Comparison of ENCODE assay signal across 16 cellular contexts in genomic region chr1:55024163-55024562, GRCh38. TPM values are rescaled to one million over a fixed set of nuclear protein-coding genes. Genes with fewer than 3 reads are reported as not detected.
A peak's percentile ranks its signal among the peaks of the same experiment; 100 is the strongest.
DNase-seq lines count a peak whose midpoint lies in the region; ATAC-seq and TF ChIP-seq lines count a peak whose summit lies in the region.
"Not testable (repeated sequence)": the region's sequence is repeated elsewhere in the genome, so short reads cannot be mapped to it uniquely, and the experiment has no call there.
"Had no signal": no experiment of that assay in that cellular context is flagged by ENCODE, and none has a peak within 500 bp of the region (broad histone marks: within the 10 kb centered on the region; RNA-seq: fewer than 3 reads in every experiment).

No MANE protein-coding gene starts in this region.

- TF ChIP-seq POLR2A in spleen (IDR thresholded peaks at IDR 0.05), result not testable (repeated sequence)

- H2AK5ac ChIP-seq in mesendoderm (ENCODE audit: low read length), result not testable (repeated sequence)

- H3K56ac ChIP-seq in mesendoderm (ENCODE audit: low read length), result not testable (repeated sequence)

- peak overlapping the region; percentile 32 for H3K27ac Mint-ChIP-seq in activated T-helper 17 cell treated with anti-CD3 and anti-CD28 coated beads, Interleukin-2, amount 50 U/mL, for 72 hours
- peak overlapping the region; percentile 93 for H3K27ac Mint-ChIP-seq in endodermal cell

- not testable (repeated sequence) for H3K4me1 Mint-ChIP-seq in activated T-helper 17 cell treated with anti-CD3 and anti-CD28 coated beads, Interleukin-2, amount 50 U/mL, for 72 hours
- H3K4me1 Mint-ChIP-seq in endodermal cell, result peaks cover 45% of the 10 kb centered on the region

- WGBS in endodermal cell (ENCODE audit: insufficient coverage in 1 of 2, insufficient read length in 1 of 2), 2 experiments, result 32 to 34% methylated on average over 5 to 9 of the region's 10 CpGs
- WGBS in mesendoderm (ENCODE audit: extremely low coverage, insufficient coverage, low lambda C conversion rate), result no CpG with 5 or more reads among the region's 10 CpGs
- WGBS in spleen, 5 donors, result 81 to 94% (median 83%) methylated on average over 7 to 10 of the region's 10 CpGs

- H3K9me3 Mint-ChIP-seq in activated T-helper 17 cell treated with anti-CD3 and anti-CD28 coated beads, Interleukin-2, amount 50 U/mL, for 72 hours, result not testable (repeated sequence)
- peaks cover 18% of the 10 kb centered on the region for H3K9me3 Mint-ChIP-seq in endodermal cell

- H3K9ac ChIP-seq in endodermal cell (ENCODE audit: extremely low read depth, low read length, poor library complexity, severe bottlenecking); mesendoderm (ENCODE audit: low read length): not testable (repeated sequence)

- not testable (repeated sequence) for TF ChIP-seq CTCF in WERI-Rb-1 (IDR thresholded peaks at IDR 0.05; ENCODE audit: low read depth, low read length); endodermal cell (conservative IDR thresholded peaks at IDR 0.05); spleen (IDR thresholded peaks at IDR 0.05 in 8 of 11, conservative IDR thresholded peaks at IDR 0.05 in 3 of 11)

- H4K5ac ChIP-seq in mesendoderm (ENCODE audit: low read length), result not testable (repeated sequence)

- not testable (repeated sequence) for H3K36me3 ChIP-seq in WERI-Rb-1; endodermal cell (ENCODE audit: control insufficient read depth, insufficient read depth, low read length); mesendoderm (ENCODE audit: control insufficient read depth, insufficient read depth, low read length); spleen

- DNase-seq in NCI-H82 (lab: John Stamatoyannopoulos, UW) (peak; percentile 69), WERI-Rb-1 (peak; percentile 67), mesendoderm (peak; percentile 71), posterior vena cava (ENCODE audit: low spot score) (peak; percentile 51), spleen (peak; percentile 33)
- not testable (repeated sequence) for DNase-seq in endodermal cell

- not testable (repeated sequence) for H3K4me2 ChIP-seq in mesendoderm (ENCODE audit: low read length)

- not testable (repeated sequence) for H3K79me1 ChIP-seq in mesendoderm (ENCODE audit: low read length)

- H3K4ac ChIP-seq in mesendoderm (ENCODE audit: low read depth, low read length), result not testable (repeated sequence)

- not testable (repeated sequence) for H2BK15ac ChIP-seq in mesendoderm (replicated peaks; ENCODE audit: low read depth)

- peaks cover 13% of the 10 kb centered on the region for H3K27me3 Mint-ChIP-seq in activated T-helper 17 cell treated with anti-CD3 and anti-CD28 coated beads, Interleukin-2, amount 50 U/mL, for 72 hours
- H3K27me3 Mint-ChIP-seq in endodermal cell (ENCODE audit: insufficient read depth), result not testable (repeated sequence)

- H3K4me3 Mint-ChIP-seq in activated T-helper 17 cell treated with anti-CD3 and anti-CD28 coated beads, Interleukin-2, amount 50 U/mL, for 72 hours, result not testable (repeated sequence)
- peak overlapping the region; percentile 66 for H3K4me3 Mint-ChIP-seq in endodermal cell

- H3K18ac ChIP-seq in mesendoderm (ENCODE audit: low read length), result not testable (repeated sequence)

- H4K8ac ChIP-seq in mesendoderm (ENCODE audit: low read depth, low read length), result not testable (repeated sequence)

- not testable (repeated sequence) for H3K27me3 ChIP-seq in WERI-Rb-1 (ENCODE audit: insufficient read depth, low read depth, severe bottlenecking); endodermal cell (ENCODE audit: control insufficient read depth, insufficient read depth, low read length, poor library complexity, severe bottlenecking); mesendoderm (ENCODE audit: insufficient read depth, low read length, poor library complexity)
- peaks cover 0 to 10% (median 0%) of the 10 kb centered on the region in 7 donors for H3K27me3 ChIP-seq in spleen (replicated peaks in 1 of 7)

- H3K36me3 Mint-ChIP-seq in activated T-helper 17 cell treated with anti-CD3 and anti-CD28 coated beads, Interleukin-2, amount 50 U/mL, for 72 hours (ENCODE audit: low read depth); endodermal cell (ENCODE audit: low read depth): not testable (repeated sequence)

- not testable (repeated sequence) for H3K23ac ChIP-seq in mesendoderm (ENCODE audit: low read length)

- ATAC-seq in activated T-helper 17 cell treated with anti-CD3 and anti-CD28 coated beads, Interleukin-2, amount 50 U/mL, for 72 hours (replicated peaks), result not testable (repeated sequence)

- intact Hi-C loops in posterior vena cava (cut with DNase I); spleen (cut with DNase I; ENCODE audit: low total_unique reads): not testable (repeated sequence)

- not testable (repeated sequence) for H3K4me3 ChIP-seq in WERI-Rb-1 (ENCODE audit: low read depth, low read length); endodermal cell (ENCODE audit: low read length); mesendoderm (ENCODE audit: low read length); spleen

- H3K9me3 ChIP-seq in WERI-Rb-1 (ENCODE audit: severe bottlenecking); endodermal cell (ENCODE audit: control insufficient read depth, low read length); spleen: not testable (repeated sequence)

- H3K4me1 ChIP-seq in endodermal cell (ENCODE audit: control insufficient read depth, insufficient read depth, low read length); mesendoderm (ENCODE audit: control insufficient read depth, low read depth, low read length): not testable (repeated sequence)
- H3K4me1 ChIP-seq in spleen, result peaks cover 0 to 11% (median 6%) of the 10 kb centered on the region in 6 donors

- not testable (repeated sequence) for H3K79me2 ChIP-seq in mesendoderm (ENCODE audit: control insufficient read depth, insufficient read depth, low read length)

- not testable (repeated sequence) for H2BK120ac ChIP-seq in mesendoderm (ENCODE audit: low read depth, low read length)

- not testable (repeated sequence) for H3K27ac ChIP-seq in WERI-Rb-1; endodermal cell (ENCODE audit: low read depth, low read length); mesendoderm (ENCODE audit: low read depth, low read length); spleen

- H2BK5ac ChIP-seq in mesendoderm (ENCODE audit: low read length), result not testable (repeated sequence)

RNA-seq across cellular contexts. Expression of gene PCSK9, which starts 15.2 kb away (rescaled TPM):
- total RNA-seq in activated T-helper 17 cell treated with anti-CD3 and anti-CD28 coated beads, Interleukin-2, amount 50 U/mL, for 72 hours, result not detected
- total RNA-seq in endodermal cell, result 10 to 100 TPM; 26.1 to 59.9 TPM
- polyA plus RNA-seq in endodermal cell (2013, experiment 1 of 2), result 19.1 TPM
- 20.2 TPM for polyA plus RNA-seq in endodermal cell (2013, experiment 2 of 2)
- polyA plus RNA-seq in mesendoderm (2013, experiment 1 of 2), result 31.2 TPM
- 32.2 TPM for polyA plus RNA-seq in mesendoderm (2013, experiment 2 of 2)
- total RNA-seq in posterior vena cava, result under 1 TPM in 1 of 2 donors, not detected in 1; 0.32 TPM
- total RNA-seq in spleen, result under 1 TPM in 5 of 7 donors, not detected in 2; 0.10 to 0.85 (median 0.18) TPM
- under 1 TPM in 2 of 3 donors, not detected in 1; 0.03 to 0.26 TPM for polyA plus RNA-seq in spleen
- total RNA-seq: CD4-positive, alpha-beta memory T cell; CD4-positive, CD25-positive, alpha-beta regulatory T cell; CD8-positive, alpha-beta memory T cell; G401 had no signal
- polyA plus RNA-seq: CD14-positive monocyte; CD4-positive, alpha-beta memory T cell; CD4-positive, CD25-positive, alpha-beta regulatory T cell; CD8-positive, alpha-beta memory T cell had no signal

RNA-seq across cellular contexts. Expression of gene BSND, which starts 25.4 kb away (rescaled TPM):
- under 1 TPM; 0.05 to 0.06 TPM for total RNA-seq in activated T-helper 17 cell treated with anti-CD3 and anti-CD28 coated beads, Interleukin-2, amount 50 U/mL, for 72 hours
- total RNA-seq in endodermal cell (under 1 TPM; 0.13 to 0.20 TPM), posterior vena cava (not detected), spleen (under 1 TPM in 3 of 7 donors, not detected in 4; 0.09 to 0.20 (median 0.15) TPM)
- not detected for polyA plus RNA-seq in endodermal cell (2013, experiment 1 of 2)
- 0.04 TPM for polyA plus RNA-seq in endodermal cell (2013, experiment 2 of 2)
- polyA plus RNA-seq in mesendoderm (2013, experiment 1 of 2), result 0.18 TPM
- polyA plus RNA-seq in mesendoderm (2013, experiment 2 of 2), result 0.21 TPM
- under 1 TPM in 2 of 3 donors, not detected in 1; 0.02 to 0.03 TPM for polyA plus RNA-seq in spleen
- total RNA-seq: A673; CD4-positive, alpha-beta memory T cell; CD4-positive, CD25-positive, alpha-beta regulatory T cell; CD8-positive, alpha-beta memory T cell; Daoy; G401; GM12878 had no signal
- polyA plus RNA-seq: AG04450; CD14-positive monocyte; CD4-positive, alpha-beta memory T cell; CD4-positive, CD25-positive, alpha-beta regulatory T cell; CD8-positive, alpha-beta memory T cell; GM12878 had no signal

RNA-seq across cellular contexts. Expression of gene TMEM61, which starts 43.7 kb away (rescaled TPM):
- not detected for total RNA-seq in activated T-helper 17 cell treated with anti-CD3 and anti-CD28 coated beads, Interleukin-2, amount 50 U/mL, for 72 hours
- total RNA-seq in endodermal cell (not detected), posterior vena cava (10 to 100 TPM in 1 of 2 donors, 1 to 10 TPM in 1; 3.0 to 11.0 TPM), spleen (1 to 10 TPM in 2 of 7 donors, under 1 TPM in 2, not detected in 3; 0.44 to 2.1 (median 1.4) TPM)
- 0.28 TPM for polyA plus RNA-seq in endodermal cell (2013, experiment 1 of 2)
- polyA plus RNA-seq in endodermal cell (2013, experiment 2 of 2), result 0.33 TPM
- polyA plus RNA-seq in mesendoderm (2013, experiment 1 of 2), result 0.44 TPM
- 0.38 TPM for polyA plus RNA-seq in mesendoderm (2013, experiment 2 of 2)
- under 1 TPM in 1 of 3 donors, not detected in 2; 0.19 TPM for polyA plus RNA-seq in spleen
- total RNA-seq: A673; CD4-positive, alpha-beta memory T cell; CD4-positive, CD25-positive, alpha-beta regulatory T cell; CD8-positive, alpha-beta memory T cell; Daoy; G401; GM12878 had no signal
- polyA plus RNA-seq: AG04450; CD14-positive monocyte; CD4-positive, alpha-beta memory T cell; CD4-positive, CD25-positive, alpha-beta regulatory T cell; CD8-positive, alpha-beta memory T cell; GM12878 had no signal

Comparison
In these comparisons a context has a peak if more than half of its experiments do, and no peak if none do; other contexts are left out.
1. RNA of gene PCSK9, which starts 15.2 kb away (total RNA-seq): 26.1 to 59.9 TPM in endodermal cell; 0.32 TPM in posterior vena cava, 0.10 to 0.85 TPM in spleen and not detected in activated T-helper 17 cell treated with anti-CD3 and anti-CD28 coated beads, Interleukin-2, amount 50 U/mL, for 72 hours; every median in the first group is over 10 times any median in the second.